11 cellular contexts compared by ENCODE assay signal in genomic region chr3:4417449-4417848, GRCh38. TPM values are rescaled to one million over a fixed set of nuclear protein-coding genes. Genes with fewer than 3 reads are reported as not detected.
DNase-seq lines count a peak whose midpoint lies in the region; ATAC-seq and TF ChIP-seq lines count a peak whose summit lies in the region.
"Had no signal": no experiment of that assay in that cellular context is flagged by ENCODE, and none has a peak within 500 bp of the region (broad histone marks: within the 10 kb centered on the region; RNA-seq: fewer than 3 reads in every experiment).

No MANE protein-coding gene starts in this region.

- H3K4me1 ChIP-seq in RWPE2 (ENCODE audit: insufficient read depth, poor library complexity, severe bottlenecking), result peaks cover 42% of the 10 kb centered on the region

- peak overlapping the region; percentile 85 for H3K27ac Mint-ChIP-seq in osteocyte (ENCODE audit: unreplicated experiment)
- H3K27ac Mint-ChIP-seq: WTC11 had no signal

- no peak overlapping the region for H3K4me3 ChIP-seq in RWPE2 (ENCODE audit: severe bottlenecking)
- H3K4me3 ChIP-seq in epithelial cell of esophagus (ENCODE audit: low read length), result no peak overlapping the region

- ATAC-seq in RWPE2 (ENCODE audit: low read depth) (peak; percentile 5), HG02588 (IDR thresholded peaks at IDR 0.05; ENCODE audit: unreplicated experiment) (no peak), HG03196 (IDR thresholded peaks at IDR 0.05; ENCODE audit: unreplicated experiment) (no peak)
- ATAC-seq: WTC11 had no signal

- no peaks in the 10 kb centered on the region for H3K36me3 Mint-ChIP-seq in osteocyte (ENCODE audit: unreplicated experiment)
- H3K36me3 Mint-ChIP-seq: WTC11 had no signal

- TF ChIP-seq CTCF in RWPE2 (IDR thresholded peaks at IDR 0.05; ENCODE audit: poor library complexity, severe bottlenecking), result no peak
- TF ChIP-seq CTCF in epithelial cell of esophagus (IDR thresholded peaks at IDR 0.05; ENCODE audit: insufficient read depth, low read depth, low read length, missing control alignments), result no peak
- no peak for TF ChIP-seq CTCF in osteocyte (IDR thresholded peaks at IDR 0.05)

- H3K9me3 Mint-ChIP-seq in osteocyte (ENCODE audit: unreplicated experiment), result no peaks in the 10 kb centered on the region
- H3K9me3 Mint-ChIP-seq: CD8-positive, alpha-beta memory T cell; WTC11 had no signal

- no peaks in the 10 kb centered on the region for H3K27me3 ChIP-seq in RWPE2 (ENCODE audit: insufficient read depth, poor library complexity, severe bottlenecking)

- peak overlapping the region; percentile 95 for H3K27ac ChIP-seq in RWPE2 (ENCODE audit: poor library complexity, severe bottlenecking)

- no peaks in the 10 kb centered on the region for H3K27me3 Mint-ChIP-seq in osteocyte (ENCODE audit: unreplicated experiment)
- H3K27me3 Mint-ChIP-seq: CD8-positive, alpha-beta memory T cell had no signal

- H3K4me1 Mint-ChIP-seq in osteocyte (ENCODE audit: unreplicated experiment), result peaks cover 19% of the 10 kb centered on the region
- H3K4me1 Mint-ChIP-seq: CD8-positive, alpha-beta memory T cell; WTC11 had no signal

- H3K4me3 Mint-ChIP-seq in osteocyte (ENCODE audit: unreplicated experiment), result no peak overlapping the region
- H3K4me3 Mint-ChIP-seq: CD8-positive, alpha-beta memory T cell; WTC11 had no signal

- no peaks in the 10 kb centered on the region for H3K9me3 ChIP-seq in RWPE2 (ENCODE audit: severe bottlenecking)

- DNase-seq in Daoy (ENCODE audit: low read depth) (peak; percentile 13), RWPE2 (ENCODE audit: low spot score) (no peak), epithelial cell of esophagus (ENCODE audit: low read depth) (peak; percentile 46), osteocyte (ENCODE audit: extremely low spot score, unreplicated experiment) (no peak), SK-N-DZ (ENCODE audit: low spot score) (no peak), CD1c-positive myeloid dendritic cell (ENCODE audit: extremely low spot score) (no peak)
- DNase-seq: CD8-positive, alpha-beta memory T cell; NCI-H1417 had no signal

- no peaks in the 10 kb centered on the region for H3K36me3 ChIP-seq in RWPE2 (ENCODE audit: low read depth)

RNA-seq across cellular contexts. Expression of gene SUMF1, which starts 49.6 kb away (rescaled TPM):
- 11.0 and 17.8 TPM in 2 replicates for total RNA-seq in Daoy (2014; rRNA removed; shearing (Covaris generic))
- 44.1 and 46.6 TPM in 2 replicates for total RNA-seq in osteocyte
- 25.8 and 27.2 TPM in 2 replicates for polyA plus RNA-seq in SK-N-DZ (2014; cell fraction: cytosol; rRNA removed)
- polyA plus RNA-seq in SK-N-DZ (2014; cell fraction: nucleus; rRNA removed), result 12.5 and 13.7 TPM in 2 replicates

Comparison
In these comparisons a context has a peak if more than half of its experiments do, and no peak if none do; other contexts are left out.
1. DNase-seq: peak in Daoy (single experiment) and epithelial cell of esophagus (single experiment); none in RWPE2 (single experiment), osteocyte (single experiment), SK-N-DZ (single experiment) and CD1c-positive myeloid dendritic cell (single experiment).